7 cellular contexts compared by ENCODE assay signal in the genomic region with DNA sequence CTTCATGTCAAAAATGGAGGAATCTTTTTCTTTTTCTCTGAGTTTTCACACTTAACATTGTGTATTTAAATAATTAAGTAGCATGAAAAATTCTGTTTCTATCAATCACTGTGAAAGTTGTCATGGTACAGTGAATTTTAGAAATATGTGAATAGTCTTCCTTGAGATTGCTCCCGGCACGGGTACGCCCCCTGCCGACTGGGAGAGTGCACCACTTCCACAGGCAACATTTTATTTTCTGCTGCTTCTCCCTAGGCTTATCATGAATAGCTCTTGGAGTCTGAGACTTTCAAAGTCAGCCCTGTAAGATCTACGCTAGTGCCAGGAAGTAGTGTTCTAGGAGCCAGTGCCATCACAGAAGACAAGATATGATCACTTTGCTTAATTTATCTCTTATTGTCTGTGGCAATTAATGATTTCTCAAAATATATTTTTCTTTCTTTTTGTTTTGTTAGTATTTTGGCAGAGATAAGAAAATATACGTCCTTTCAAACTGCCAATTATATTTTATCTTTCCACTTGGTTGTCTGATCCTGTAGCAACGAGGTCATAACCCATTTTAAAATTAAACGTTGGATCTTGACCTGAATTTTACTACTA.
DNase-seq lines count a peak whose midpoint lies in the region; ATAC-seq and TF ChIP-seq lines count a peak whose summit lies in the region.

No MANE protein-coding gene starts in this region.

- H3K79me2 ChIP-seq in PC-9 (ENCODE audit: low read depth): no peaks in the 10 kb centered on the region

- POLR2A ChIA-PET in PC-9 (lab: Charles Lee; ENCODE audit: unreplicated experiment): no interaction called here

- H3K9me3 ChIP-seq in PC-9 (ENCODE audit: insufficient read depth, low read depth) (no peaks in the 10 kb centered on the region), neuronal stem cell (replicated peaks in 1 of 2; ENCODE audit: control insufficient read depth in 2 of 2, insufficient read depth in 1 of 2, low read depth in 1 of 2, low read length in 2 of 2) (no peaks in the 10 kb centered on the region)

- H3F3A ChIP-seq in PC-9 (ENCODE audit: insufficient read depth, low read depth): no peaks in the 10 kb centered on the region

- ATAC-seq in GM19324 (IDR thresholded peaks at IDR 0.05; ENCODE audit: low FRiP score, unreplicated experiment) (peak; percentile 72), HG03159 (IDR thresholded peaks at IDR 0.05; ENCODE audit: unreplicated experiment) (peak; percentile 91)

- WGBS in neuronal stem cell (ENCODE audit: extremely low coverage in 2 of 2, insufficient read length in 2 of 2, insufficient replicate concordance in 1 of 2), 2 donors: no CpG with 5 or more reads among the region's 8 CpGs

- DNase-seq in G401 (ENCODE audit: low spot score) (peak; percentile 6), PC-9 (peak in 1 of 2 experiments; percentile 48), epithelial cell of esophagus (ENCODE audit: low read depth) (peak; percentile 68), neuronal stem cell (ENCODE audit: low spot score) (peak; percentile 31), cerebellar nuclear complex (lab: John Stamatoyannopoulos, UW) (no peak)

- H2BK5ac ChIP-seq in neuronal stem cell (ENCODE audit: low read length): no peak overlapping the region

- no peak overlapping the region for H4K8ac ChIP-seq in neuronal stem cell (ENCODE audit: low read depth, low read length)

- no peak overlapping the region for H3K14ac ChIP-seq in neuronal stem cell (ENCODE audit: low read length)

- in situ Hi-C loops in G401 (cut with HindIII; ENCODE audit: low sequenced_read_pairs): no loop called here

- H3K4me3 ChIP-seq in PC-9 (no peak overlapping the region), epithelial cell of esophagus (ENCODE audit: low read length) (no peak overlapping the region), neuronal stem cell (ENCODE audit: low read length in 2 of 2) (no peak overlapping the region)

- no peak overlapping the region for H3K4me2 ChIP-seq in PC-9
- no peak overlapping the region for H3K4me2 ChIP-seq in neuronal stem cell (ENCODE audit: insufficient read depth, low read length, poor library complexity, severe bottlenecking)

- no TSS peak for BruUV-seq in PC-9 (replicated peaks; lab: Mats Ljungman, UMichigan)

- H3K23ac ChIP-seq in neuronal stem cell (ENCODE audit: low read depth, low read length, poor library complexity): no peak overlapping the region

- H3K79me1 ChIP-seq in neuronal stem cell (ENCODE audit: low read depth, low read length): no peaks in the 10 kb centered on the region

- CTCF ChIA-PET in PC-9 (lab: Charles Lee): interaction anchor here (1.0 kb wide), 1 partner anchor 655 kb away, joined by 8 read pairs; no protein-coding TSS in a partner anchor

- intact Hi-C loops in PC-9 (cut with micrococcal nuclease; ENCODE audit: unreplicated experiment): loop anchor here (1.0 to 5.0 kb wide), 3 partner anchors 264 to 716 kb away; no protein-coding TSS in a partner anchor

- H3K27ac ChIP-seq in PC-9: no peak overlapping the region
- no peak overlapping the region for H3K27ac ChIP-seq in neuronal stem cell (replicated peaks; ENCODE audit: low read length)

- no peaks in the 10 kb centered on the region for H3K36me3 ChIP-seq in PC-9 (ENCODE audit: low read depth)
- H3K36me3 ChIP-seq in neuronal stem cell (replicated peaks in 1 of 2; ENCODE audit: control insufficient read depth in 2 of 2, insufficient read depth in 2 of 2, low read length in 2 of 2): no peaks in the 10 kb centered on the region

- no peak overlapping the region for H4K91ac ChIP-seq in neuronal stem cell (ENCODE audit: low read depth, low read length, poor library complexity)

- H2AFZ ChIP-seq in PC-9 (no peak overlapping the region), neuronal stem cell (ENCODE audit: low read length) (no peak overlapping the region)

- H2AK5ac ChIP-seq in neuronal stem cell (ENCODE audit: low read depth, low read length): no peak overlapping the region

- no peak overlapping the region for H3K9ac ChIP-seq in neuronal stem cell (ENCODE audit: low read depth, low read length, poor library complexity)

- H2BK12ac ChIP-seq in neuronal stem cell (ENCODE audit: low read length): no peak overlapping the region

- no peaks in the 10 kb centered on the region for H4K20me1 ChIP-seq in PC-9 (ENCODE audit: insufficient read depth)

- no peak overlapping the region for H3K18ac ChIP-seq in neuronal stem cell (ENCODE audit: low read length)

- H3K4ac ChIP-seq in neuronal stem cell (ENCODE audit: low read length): no peak overlapping the region

- peak; percentile 74 for TF ChIP-seq CTCF in PC-9 (conservative IDR thresholded peaks at IDR 0.05)
- TF ChIP-seq CTCF in epithelial cell of esophagus (IDR thresholded peaks at IDR 0.05; ENCODE audit: insufficient read depth, low read depth, low read length, missing control alignments): peak; percentile 94

- H2BK120ac ChIP-seq in neuronal stem cell (ENCODE audit: low read depth, low read length): no peak overlapping the region

- H3K27me3 ChIP-seq in PC-9 (ENCODE audit: insufficient read depth, low read depth) (no peaks in the 10 kb centered on the region), neuronal stem cell (ENCODE audit: control insufficient read depth in 3 of 3, insufficient read depth in 3 of 3, low read depth in 1 of 3, low read length in 3 of 3) (no peaks in the 10 kb centered on the region)

- no peak overlapping the region for H2BK15ac ChIP-seq in neuronal stem cell (ENCODE audit: low read length)

- H3K9me2 ChIP-seq in PC-9 (ENCODE audit: insufficient read depth): no peaks in the 10 kb centered on the region

- H3K4me1 ChIP-seq in PC-9 (replicated peaks; ENCODE audit: insufficient read depth) (no peaks in the 10 kb centered on the region), neuronal stem cell (ENCODE audit: control insufficient read depth in 2 of 2, insufficient read depth in 1 of 2, low read depth in 1 of 2, low read length in 2 of 2) (no peaks in the 10 kb centered on the region)

Comparison
In these comparisons a context has a peak if more than half of its experiments do, and no peak if none do; other contexts are left out.
1. DNase-seq: peak in G401 (single experiment), epithelial cell of esophagus (single experiment) and neuronal stem cell (single experiment); none in cerebellar nuclear complex (0 of 2).